ENCODE assay signal across 33 cellular contexts in genomic region chr2:242036653-242036950, GRCh38.
"Had no signal": no experiment of that assay in that cellular context is flagged by ENCODE, and none has a peak within 500 bp of the region (broad histone marks: within the 10 kb centered on the region; RNA-seq: fewer than 3 reads in every experiment).

No MANE protein-coding gene starts in this region.

- H3K9me3 ChIP-seq: esophagus muscularis mucosa, gastrocnemius medialis had no signal

- DNase-seq: activated B cell treated with CpG ODN at 0.5 μM for 24 hours; activated CD4-positive, alpha-beta memory T cell treated with anti-CD3 and anti-CD28 coated beads, Interleukin-2, amount 10 ng/mL, durations not matched to agents 7 days and 5 days; activated CD4-positive, alpha-beta T cell treated with anti-CD3 and anti-CD28 coated beads for 36 hours; activated CD4-positive, alpha-beta T cell treated with anti-CD3 and anti-CD28 coated beads, Interleukin-2, amount 10 ng/mL, durations not matched to agents 24 days and 14 days; activated CD4-positive, alpha-beta T cell treated with anti-CD3 and anti-CD28 coated beads, Interleukin-2, amount 50 U/mL, for 4 hours; activated CD8-positive, alpha-beta memory T cell treated with anti-CD3 and anti-CD28 coated beads, Interleukin-2, amount 50 U/mL, for 48 hours; activated T-cell treated with anti-CD3 and anti-CD28 coated beads for 4 hours; activated T-cell treated with anti-CD3 and anti-CD28 coated beads, Interleukin-2, amount 50 U/mL, for 24 hours; activated T-cell treated with anti-CD3 and anti-CD28 coated beads, Interleukin-2, amount 50 U/mL, for 72 hours; amniotic stem cell; anterior cingulate cortex; brain microvascular endothelial cell; caudate nucleus; cortex of kidney; dermis blood vessel endothelial cell; effector CD4-positive, alpha-beta T cell; effector memory CD8-positive, alpha-beta T cell; erythroblast; foreskin keratinocyte; gastrocnemius medialis; glutamatergic neuron; T-helper 1 cell; T-helper 17 cell; T1000; WERI-Rb-1 had no signal

- H3K4me3 Mint-ChIP-seq: activated B cell treated with CpG ODN at 0.5 μM for 24 hours; activated CD4-positive, alpha-beta memory T cell treated with anti-CD3 and anti-CD28 coated beads, Interleukin-2, amount 10 ng/mL, durations not matched to agents 7 days and 5 days; activated CD4-positive, alpha-beta T cell treated with anti-CD3 and anti-CD28 coated beads for 36 hours; activated CD4-positive, alpha-beta T cell treated with anti-CD3 and anti-CD28 coated beads, Interleukin-2, amount 10 ng/mL, durations not matched to agents 24 days and 14 days; activated naive CD4-positive, alpha-beta T cell treated with anti-CD3 and anti-CD28 coated beads for 36 hours; activated naive CD8-positive, alpha-beta T cell; activated T-cell treated with anti-CD3 and anti-CD28 coated beads, Interleukin-2, amount 50 U/mL, for 24 hours; activated T-cell treated with anti-CD3 and anti-CD28 coated beads, Interleukin-2, amount 50 U/mL, for 72 hours; effector memory CD8-positive, alpha-beta T cell; T-helper 17 cell; T-helper 2 cell treated with Interferon-gamma antibody and Interleukin-4, amounts not matched to agents 5 μg/mL and 100 μg/mL, for 36 hours had no signal

- H3K27me3 Mint-ChIP-seq: activated naive CD8-positive, alpha-beta T cell had no signal

- H3K36me3 ChIP-seq: brain microvascular endothelial cell, esophagus muscularis mucosa, gastrocnemius medialis, WERI-Rb-1 had no signal

- H3K27ac ChIP-seq: brain microvascular endothelial cell, esophagus muscularis mucosa, foreskin keratinocyte, gastrocnemius medialis, WERI-Rb-1 had no signal

- H3K4me1 ChIP-seq: esophagus muscularis mucosa, foreskin keratinocyte, gastrocnemius medialis had no signal

- FAIRE-seq: astrocyte, bronchial epithelial cell, colon had no signal

- H3K36me3 Mint-ChIP-seq: activated naive CD8-positive, alpha-beta T cell had no signal

- H3K9me3 Mint-ChIP-seq: activated B cell treated with CpG ODN at 0.5 μM for 24 hours; activated CD4-positive, alpha-beta memory T cell treated with anti-CD3 and anti-CD28 coated beads, Interleukin-2, amount 10 ng/mL, durations not matched to agents 7 days and 5 days; activated CD4-positive, alpha-beta T cell treated with anti-CD3 and anti-CD28 coated beads, Interleukin-2, amount 10 ng/mL, durations not matched to agents 24 days and 14 days; activated naive CD4-positive, alpha-beta T cell treated with anti-CD3 and anti-CD28 coated beads for 36 hours; activated T-cell treated with anti-CD3 and anti-CD28 coated beads, Interleukin-2, amount 50 U/mL, for 24 hours; activated T-cell treated with anti-CD3 and anti-CD28 coated beads, Interleukin-2, amount 50 U/mL, for 72 hours; effector memory CD8-positive, alpha-beta T cell; T-helper 2 cell treated with Interferon-gamma antibody and Interleukin-4, amounts not matched to agents 5 μg/mL and 100 μg/mL, for 36 hours had no signal

- H3K27ac Mint-ChIP-seq: activated B cell treated with CpG ODN at 0.5 μM for 24 hours; activated CD4-positive, alpha-beta memory T cell treated with anti-CD3 and anti-CD28 coated beads, Interleukin-2, amount 10 ng/mL, durations not matched to agents 7 days and 5 days; activated CD4-positive, alpha-beta T cell treated with anti-CD3 and anti-CD28 coated beads for 36 hours; activated CD4-positive, alpha-beta T cell treated with anti-CD3 and anti-CD28 coated beads, Interleukin-2, amount 10 ng/mL, durations not matched to agents 24 days and 14 days; activated naive CD4-positive, alpha-beta T cell treated with anti-CD3 and anti-CD28 coated beads for 36 hours; activated naive CD8-positive, alpha-beta T cell; activated T-cell treated with anti-CD3 and anti-CD28 coated beads, Interleukin-2, amount 50 U/mL, for 24 hours; activated T-cell treated with anti-CD3 and anti-CD28 coated beads, Interleukin-2, amount 50 U/mL, for 72 hours; effector memory CD8-positive, alpha-beta T cell; T-helper 17 cell; T-helper 2 cell treated with Interferon-gamma antibody and Interleukin-4, amounts not matched to agents 5 μg/mL and 100 μg/mL, for 36 hours had no signal

- H3K4me3 ChIP-seq: esophagus muscularis mucosa, gastrocnemius medialis had no signal

- ATAC-seq: activated CD4-positive, alpha-beta T cell treated with anti-CD3 and anti-CD28 coated beads for 36 hours; activated CD4-positive, CD25-positive, alpha-beta regulatory T cell treated with anti-CD3 and anti-CD28 coated beads, Interleukin-2, amount 50 U/mL, for 24 hours; activated T-cell treated with anti-CD3 and anti-CD28 coated beads, Interleukin-2, amount 50 U/mL, for 72 hours; effector memory CD8-positive, alpha-beta T cell; foreskin keratinocyte; gastrocnemius medialis; T-helper 17 cell had no signal
